ENCODE assay signal across 14 cellular contexts in genomic region chr7:17882685-17883084, GRCh38. TPM values are rescaled to one million over a fixed set of nuclear protein-coding genes. Genes with fewer than 3 reads are reported as not detected.
DNase-seq lines count a peak whose midpoint lies in the region; ATAC-seq and TF ChIP-seq lines count a peak whose summit lies in the region.
"Had no signal": no experiment of that assay in that cellular context is flagged by ENCODE, and none has a peak within 500 bp of the region (broad histone marks: within the 10 kb centered on the region; RNA-seq: fewer than 3 reads in every experiment).

No MANE protein-coding gene starts in this region.

- no peak overlapping the region for H4K91ac ChIP-seq in neuronal stem cell (ENCODE audit: low read depth, low read length, poor library complexity)

- H3K9me3 Mint-ChIP-seq in GM23338 (no peaks in the 10 kb centered on the region), endothelial cell (ENCODE audit: unreplicated experiment) (no peaks in the 10 kb centered on the region), type B pancreatic cell (no peaks in the 10 kb centered on the region)

- peak overlapping the region; percentile 51 for H3K4me3 Mint-ChIP-seq in GM23338
- H3K4me3 Mint-ChIP-seq in endothelial cell (ENCODE audit: unreplicated experiment), result no peak overlapping the region
- H3K4me3 Mint-ChIP-seq in type B pancreatic cell, result no peak overlapping the region
- H3K4me3 Mint-ChIP-seq: CD4-positive, CD25-positive, alpha-beta regulatory T cell had no signal

- H3K9me3 ChIP-seq in neuronal stem cell (replicated peaks in 1 of 2; ENCODE audit: control insufficient read depth in 2 of 2, insufficient read depth in 1 of 2, low read depth in 1 of 2, low read length in 2 of 2), result no peaks in the 10 kb centered on the region
- H3K9me3 ChIP-seq: BLaER1 treated with 17β-estradiol and CSF1 and Interleukin-3, amounts not matched to agents 10 nM and 100 nM had no signal

- H3K23ac ChIP-seq in neuronal stem cell (ENCODE audit: low read depth, low read length, poor library complexity), result no peak overlapping the region

- H3K4ac ChIP-seq in neuronal stem cell (ENCODE audit: low read length), result no peak overlapping the region

- H3F3A ChIP-seq in GM23338 (replicated peaks; ENCODE audit: low read depth), result no peaks in the 10 kb centered on the region

- H3K18ac ChIP-seq in neuronal stem cell (ENCODE audit: low read length), result no peak overlapping the region

- peaks cover 9% of the 10 kb centered on the region; the same call in 2 of the 3 replicates for H3K36me3 Mint-ChIP-seq in GM23338 (ENCODE audit: low read depth)
- H3K36me3 Mint-ChIP-seq in endothelial cell (ENCODE audit: low read depth, unreplicated experiment), result peaks cover 7% of the 10 kb centered on the region
- H3K36me3 Mint-ChIP-seq in type B pancreatic cell, result peaks cover 29% of the 10 kb centered on the region

- H4K8ac ChIP-seq in neuronal stem cell (ENCODE audit: low read depth, low read length), result no peak overlapping the region

- H3K27me3 ChIP-seq in GM23338 (ENCODE audit: insufficient read depth), result no peaks in the 10 kb centered on the region
- no peaks in the 10 kb centered on the region for H3K27me3 ChIP-seq in neuronal stem cell (ENCODE audit: control insufficient read depth in 3 of 3, insufficient read depth in 3 of 3, low read depth in 1 of 3, low read length in 3 of 3)
- H3K27me3 ChIP-seq: BLaER1 treated with 17β-estradiol and CSF1 and Interleukin-3, amounts not matched to agents 10 nM and 100 nM had no signal

- H3K27ac ChIP-seq in GM23338 (ENCODE audit: low read depth), result no peak overlapping the region
- H3K27ac ChIP-seq in neuronal stem cell (replicated peaks; ENCODE audit: low read length), result no peak overlapping the region
- H3K27ac ChIP-seq: 22Rv1; BLaER1 treated with 17β-estradiol and CSF1 and Interleukin-3, amounts not matched to agents 10 nM and 100 nM had no signal

- H3K4me1 Mint-ChIP-seq in GM23338, result peaks cover 53% of the 10 kb centered on the region
- peaks cover 19% of the 10 kb centered on the region for H3K4me1 Mint-ChIP-seq in endothelial cell (ENCODE audit: unreplicated experiment)
- H3K4me1 Mint-ChIP-seq in type B pancreatic cell (ENCODE audit: unreplicated experiment), result no peaks in the 10 kb centered on the region

- no peak overlapping the region for H2AK5ac ChIP-seq in neuronal stem cell (ENCODE audit: low read depth, low read length)

- no peak overlapping the region for H2BK5ac ChIP-seq in neuronal stem cell (ENCODE audit: low read length)

- no peak overlapping the region for H2BK15ac ChIP-seq in neuronal stem cell (ENCODE audit: low read length)

- H3K9ac ChIP-seq in neuronal stem cell (ENCODE audit: low read depth, low read length, poor library complexity), result no peak overlapping the region
- H3K9ac ChIP-seq: BLaER1 treated with 17β-estradiol and CSF1 and Interleukin-3, amounts not matched to agents 10 nM and 100 nM had no signal

- H3K4me2 ChIP-seq in GM23338 (peak overlapping the region; percentile 17), neuronal stem cell (ENCODE audit: insufficient read depth, low read length, poor library complexity, severe bottlenecking) (no peak overlapping the region)

- peak overlapping the region; percentile 90 for H3K27ac Mint-ChIP-seq in GM23338
- peak overlapping the region; percentile 96 for H3K27ac Mint-ChIP-seq in endothelial cell (ENCODE audit: unreplicated experiment)
- H3K27ac Mint-ChIP-seq in type B pancreatic cell, result no peak overlapping the region

- ATAC-seq in GM23338, result peak; percentile 80
- ATAC-seq: HepG2 had no signal

- H2BK120ac ChIP-seq in neuronal stem cell (ENCODE audit: low read depth, low read length), result no peak overlapping the region

- H3K9me2 ChIP-seq in GM23338 (ENCODE audit: insufficient read depth), result no peaks in the 10 kb centered on the region

- peaks cover 52% of the 10 kb centered on the region for H3K4me1 ChIP-seq in GM23338 (ENCODE audit: insufficient read depth)
- H3K4me1 ChIP-seq in neuronal stem cell (ENCODE audit: control insufficient read depth in 2 of 2, insufficient read depth in 1 of 2, low read depth in 1 of 2, low read length in 2 of 2), result peaks cover 0 to 21% of the 10 kb centered on the region in 2 donors
- H3K4me1 ChIP-seq: BLaER1 treated with 17β-estradiol and CSF1 and Interleukin-3, amounts not matched to agents 10 nM and 100 nM had no signal

- no CpG with 5 or more reads among the region's 6 CpGs for WGBS in neuronal stem cell (ENCODE audit: extremely low coverage in 2 of 2, insufficient read length in 2 of 2, insufficient replicate concordance in 1 of 2), 2 donors

- H3K4me3 ChIP-seq in GM23338 (0 out of 2 replicates have a peak overlapping the region, but pooled peaks have one; percentile 3), neuronal stem cell (ENCODE audit: low read length in 2 of 2) (no peak overlapping the region)
- H3K4me3 ChIP-seq: BLaER1 treated with 17β-estradiol and CSF1 and Interleukin-3, amounts not matched to agents 10 nM and 100 nM had no signal

- H3K27me3 Mint-ChIP-seq in GM23338 (ENCODE audit: insufficient read depth, low read depth, poor library complexity), result peaks cover 7% of the 10 kb centered on the region
- H3K27me3 Mint-ChIP-seq in endothelial cell (ENCODE audit: unreplicated experiment), result peaks cover 4% of the 10 kb centered on the region
- no peaks in the 10 kb centered on the region for H3K27me3 Mint-ChIP-seq in type B pancreatic cell
- H3K27me3 Mint-ChIP-seq: CD4-positive, CD25-positive, alpha-beta regulatory T cell had no signal

- H2AFZ ChIP-seq in GM23338 (no peak overlapping the region), neuronal stem cell (ENCODE audit: low read length) (peak overlapping the region; percentile 47)

- no peak overlapping the region for H3K14ac ChIP-seq in neuronal stem cell (ENCODE audit: low read length)

- H3K79me1 ChIP-seq in neuronal stem cell (ENCODE audit: low read depth, low read length), result no peaks in the 10 kb centered on the region

- no peaks in the 10 kb centered on the region for H3K36me3 ChIP-seq in GM23338 (ENCODE audit: insufficient read depth)
- H3K36me3 ChIP-seq in neuronal stem cell (replicated peaks in 1 of 2; ENCODE audit: control insufficient read depth in 2 of 2, insufficient read depth in 2 of 2, low read length in 2 of 2), result peaks cover 0 to 31% of the 10 kb centered on the region in 2 donors

- H2BK12ac ChIP-seq in neuronal stem cell (ENCODE audit: low read length), result no peak overlapping the region

- no peaks in the 10 kb centered on the region for H4K20me1 ChIP-seq in GM23338 (replicated peaks; ENCODE audit: insufficient read depth)

- TF ChIP-seq CTCF in GM23338 (conservative IDR thresholded peaks at IDR 0.05; ENCODE audit: low read depth in 2 of 2), result no peak
- TF ChIP-seq CTCF in endothelial cell (IDR thresholded peaks at IDR 0.05; ENCODE audit: unreplicated experiment), result no peak
- TF ChIP-seq CTCF in type B pancreatic cell (conservative IDR thresholded peaks at IDR 0.05), result no peak

- DNase-seq in GM23338 (ENCODE audit: low spot score) (peak; percentile 46), NCI-H526 treated with DMSO at 0.1 percent for 48 hours (lab: John Stamatoyannopoulos, UW) (peak; percentile 2), endothelial cell (ENCODE audit: low spot score) (no peak), neuronal stem cell (ENCODE audit: low spot score) (no peak), type B pancreatic cell (ENCODE audit: extremely low spot score, unreplicated experiment) (no peak), NOMO-1 (lab: John Stamatoyannopoulos, UW; ENCODE audit: unreplicated experiment in 2 of 2) (no peak), occipital lobe (lab: John Stamatoyannopoulos, UW) (no peak)
- DNase-seq: CD4-positive, CD25-positive, alpha-beta regulatory T cell; DMS53; GF-D8; H7 had no signal

- H3K79me2 ChIP-seq in GM23338 (replicated peaks; ENCODE audit: insufficient read depth), result no peaks in the 10 kb centered on the region

TF ChIP-seq in GM23338, 12 proteins besides CTCF, POLR2A, EP300 and RAD21:
- no peak for TF ChIP-seq EZH2phosphoT487 (IDR thresholded peaks at IDR 0.05; ENCODE audit: unreplicated experiment)
- TF ChIP-seq JUNB (IDR thresholded peaks at IDR 0.05; ENCODE audit: unreplicated experiment), result no peak

RNA-seq across cellular contexts. Expression of gene SNX13, which starts 57.6 kb away (rescaled TPM):
- total RNA-seq in GM23338 (2014; rRNA removed; shearing (Covaris generic)), result 26.4 and 42.7 TPM in 2 replicates
- polyA plus RNA-seq in GM23338 (2016; fragmentation: Nextera tagmentation; extraction: Ambion mirVana), result 6.9 and 7.5 TPM in 2 replicates
- 34.3 TPM for total RNA-seq in endothelial cell (ENCODE audit: unreplicated experiment)
- 13.0 TPM for polyA plus RNA-seq in neuronal stem cell (2013, experiment 1 of 2)
- polyA plus RNA-seq in neuronal stem cell (2013, experiment 2 of 2), result 13.2 TPM
- 48.9 and 49.8 TPM in 2 replicates for total RNA-seq in type B pancreatic cell (ENCODE audit: low replicate concordance)
- 86.9 TPM for total RNA-seq in occipital lobe

Comparison
In these comparisons a context has a peak if more than half of its experiments do, and no peak if none do; other contexts are left out.
1. DNase-seq: peak in GM23338 (single experiment) and NCI-H526 treated with DMSO at 0.1 percent for 48 hours (single experiment); none in endothelial cell (single experiment), neuronal stem cell (single experiment), type B pancreatic cell (single experiment), NOMO-1 (0 of 2) and occipital lobe (single experiment).